ENCODE assay signal across 17 cellular contexts in genomic region chr12:94535614-94535932, GRCh38.
A peak's percentile ranks its signal among the peaks of the same experiment; 100 is the strongest.
DNase-seq lines count a peak whose midpoint lies in the region; ATAC-seq, FAIRE-seq and TF ChIP-seq lines count a peak whose summit lies in the region.
"Had no signal": no experiment of that assay in that cellular context is flagged by ENCODE, and none has a peak within 500 bp of the region (broad histone marks: within the 10 kb centered on the region; RNA-seq: fewer than 3 reads in every experiment).

No MANE protein-coding gene starts in this region.

- no peak overlapping the region for H3K14ac ChIP-seq in H1 (ENCODE audit: insufficient read length)

- H3K27ac ChIP-seq in H1 (ENCODE audit: low read depth, low read length) = no peak overlapping the region
- H3K27ac ChIP-seq: cardiac muscle cell, gastrocnemius medialis, thoracic aorta had no signal

- H3K23ac ChIP-seq in H1 (ENCODE audit: insufficient read length) = no peak overlapping the region

- intact Hi-C loops in cardiac septum (cut with DNase I) (no loop called here), Right ventricle myocardium superior (cut with DNase I) (loop anchor here (10.0 kb wide), 1 partner anchor 211 kb away; no protein-coding TSS in a partner anchor), left cardiac atrium (cut with DNase I) (no loop called here)

- WGBS in H1 (ENCODE audit: extremely low coverage in 1 of 2, insufficient coverage in 1 of 2, insufficient read length in 1 of 2, insufficient replicate concordance in 2 of 2, low coverage in 1 of 2, low lambda C conversion rate in 2 of 2, missing lambda C conversion rate in 1 of 2), 2 experiments = 85% methylated on average over 7 of the region's 7 CpGs; no CpG with 5 or more reads in 1 of the 2 experiments

- H3K56ac ChIP-seq in H1 (replicated peaks; ENCODE audit: insufficient read length, low read depth, low read length) = no peak overlapping the region

- no peak for TF ChIP-seq RAD21 in H1 (IDR thresholded peaks at IDR 0.05 in 1 of 2, conservative IDR thresholded peaks at IDR 0.05 in 1 of 2; ENCODE audit: low read depth in 2 of 2, low read length in 2 of 2)

- no peak overlapping the region for H3K4me3 ChIP-seq in H1 (ENCODE audit: extremely low read depth in 1 of 4, insufficient read depth in 2 of 4, low read depth in 3 of 4, low read length in 4 of 4)
- H3K4me3 ChIP-seq: cardiac muscle cell, gastrocnemius medialis, thoracic aorta had no signal

- no peak overlapping the region for H4K8ac ChIP-seq in H1 (ENCODE audit: extremely low read depth, insufficient read depth, low read length)

- no peaks in the 10 kb centered on the region for H3K79me1 ChIP-seq in H1 (ENCODE audit: low read depth, low read length)

- POLR2A ChIA-PET in H1 (lab: Charles Lee; ENCODE audit: partially characterized antibody) = interaction anchor here (0.9 kb wide), 1 partner anchor 396 kb away, joined by 3 read pairs; no protein-coding TSS in a partner anchor

- no peaks in the 10 kb centered on the region for H3K27me3 ChIP-seq in H1 (replicated peaks in 1 of 4; ENCODE audit: control insufficient read depth in 3 of 4, extremely low read depth in 1 of 4, insufficient read depth in 3 of 4, low read length in 3 of 4)
- H3K27me3 ChIP-seq: cardiac muscle cell, gastrocnemius medialis had no signal

- H2AK5ac ChIP-seq in H1 (ENCODE audit: low read depth, low read length) = no peak overlapping the region

- H3K79me2 ChIP-seq in H1 (ENCODE audit: control insufficient read depth in 1 of 2, insufficient read depth in 2 of 2, low read length in 2 of 2) = no peaks in the 10 kb centered on the region

- H2AFZ ChIP-seq in H1 (ENCODE audit: low read length) = no peak overlapping the region

- FAIRE-seq in H1 (lab: Jason Lieb, UNC) (no peak), H54 (lab: Jason Lieb, UNC) (no peak)
- FAIRE-seq: D721Med had no signal

- H4K20me1 ChIP-seq in H1 (replicated peaks in 1 of 2; ENCODE audit: control insufficient read depth in 1 of 2, insufficient read depth in 2 of 2, low read length in 2 of 2) = no peaks in the 10 kb centered on the region

- no peak overlapping the region for H4K91ac ChIP-seq in H1 (replicated peaks; ENCODE audit: insufficient read length, low read length)

- H2BK5ac ChIP-seq in H1 (ENCODE audit: low read depth, low read length) = no peak overlapping the region

- TF ChIP-seq POLR2A in H1 (IDR thresholded peaks at IDR 0.05; ENCODE audit: control extremely low read depth in 1 of 2, low read depth in 2 of 2, low read length in 2 of 2) (no peak), H54 (IDR thresholded peaks at IDR 0.05; ENCODE audit: low read depth, low read length) (no peak)

- no peak overlapping the region for H3K4me2 ChIP-seq in H1 (ENCODE audit: insufficient read depth in 1 of 2, low read depth in 2 of 2, low read length in 2 of 2)

- peak overlapping the region; percentile 9 for H3K4ac ChIP-seq in H1 (replicated peaks; ENCODE audit: insufficient read length, low read depth, low read length)

- CTCF ChIA-PET in H1 (lab: Charles Lee; ENCODE audit: partially characterized antibody) = interaction anchor here (0.8 to 2.6 kb wide), 5 partner anchors 9 to 400 kb away, joined by 3 to 9 read pairs (median 4); no protein-coding TSS in a partner anchor

- no peak overlapping the region for H3K18ac ChIP-seq in H1 (ENCODE audit: extremely low read depth, low read length)

- H3K36me3 ChIP-seq in H1 (ENCODE audit: control insufficient read depth in 2 of 4, insufficient read depth in 4 of 4, low read length in 3 of 4) = no peaks in the 10 kb centered on the region
- H3K36me3 ChIP-seq: cardiac muscle cell, gastrocnemius medialis, thoracic aorta had no signal

- ATAC-seq in Right ventricle myocardium superior (ENCODE audit: poor library complexity) (no peak), left cardiac atrium (no peak)
- ATAC-seq: activated CD8-positive, alpha-beta memory T cell treated with anti-CD3 and anti-CD28 coated beads, Interleukin-2, amount 10 ng/mL, durations not matched to agents 7 days and 5 days; gastrocnemius medialis had no signal

- no peak overlapping the region for H2BK12ac ChIP-seq in H1 (ENCODE audit: low read depth, low read length)

- TF ChIP-seq CTCF in H1 (IDR thresholded peaks at IDR 0.05; ENCODE audit: control extremely low read depth in 1 of 3, insufficient read depth in 1 of 3, low read depth in 1 of 3, low read length in 3 of 3) = no peak

- no peak overlapping the region for H3K9ac ChIP-seq in H1 (replicated peaks in 1 of 4; ENCODE audit: extremely low read depth in 1 of 4, low read depth in 3 of 4, low read length in 3 of 4)

- TF ChIP-seq EP300 in H1 (IDR thresholded peaks at IDR 0.05; ENCODE audit: borderline replicate concordance in 1 of 2, low read depth in 2 of 2, low read length in 2 of 2) = no peak

- no peaks in the 10 kb centered on the region for H3K9me3 ChIP-seq in H1 (ENCODE audit: insufficient read depth in 2 of 2, low read depth in 1 of 2, low read length in 1 of 2)
- H3K9me3 ChIP-seq: gastrocnemius medialis, thoracic aorta had no signal

- no peak overlapping the region for H2BK20ac ChIP-seq in H1 (ENCODE audit: low read length)

- 0 out of 2 replicates have a peak overlapping the region, but pooled peaks have one; percentile 61 for H2BK15ac ChIP-seq in H1 (ENCODE audit: low read length)

- peaks cover 0 to 2% (median 0%) of the 10 kb centered on the region in 4 experiments; a peak in 2 of 7 replicates for H3K4me1 ChIP-seq in H1 (replicated peaks in 1 of 4; ENCODE audit: control insufficient read depth in 3 of 4, insufficient read depth in 4 of 4, low read length in 3 of 4)
- H3K4me1 ChIP-seq: gastrocnemius medialis had no signal

- peak; percentile 38 for DNase-seq in cardiac septum (ENCODE audit: low spot score)
- DNase-seq in Right ventricle myocardium superior = no peak
- DNase-seq in NCI-H2196 treated with DMSO at 0.1 percent for 48 hours (lab: John Stamatoyannopoulos, UW; ENCODE audit: unreplicated experiment) = peak; percentile 18
- DNase-seq in H1 (ENCODE audit: low read depth in 1 of 2, low spot score in 2 of 2) = no peak
- no peak for DNase-seq in middle frontal gyrus (ENCODE audit: extremely low spot score, low spot score)
- no peak for DNase-seq in NK-92 (lab: John Stamatoyannopoulos, UW; ENCODE audit: unreplicated experiment)
- DNase-seq in H54 (ENCODE audit: insufficient read length, low spot score) = no peak
- no peak for DNase-seq in left cardiac atrium
- DNase-seq: ACHN; activated CD8-positive, alpha-beta memory T cell treated with anti-CD3 and anti-CD28 coated beads, Interleukin-2, amount 10 ng/mL, durations not matched to agents 7 days and 5 days; activated naive CD4-positive, alpha-beta T cell treated with anti-CD3 and anti-CD28 coated beads, Interleukin-2, amount 10 ng/mL, durations not matched to agents 7 days and 5 days; gastrocnemius medialis; immature natural killer cell; IMR-90 had no signal

- no peak overlapping the region for H4K5ac ChIP-seq in H1 (ENCODE audit: insufficient read length, low read depth, low read length)

- no peak overlapping the region for H2BK120ac ChIP-seq in H1 (replicated peaks; ENCODE audit: low read depth, low read length)

- no peaks in the 10 kb centered on the region for H3K23me2 ChIP-seq in H1 (ENCODE audit: low read depth, low read length)

TF ChIP-seq in H1, 55 proteins besides CTCF, POLR2A, EP300 and RAD21:
- no peak for TF ChIP-seq USF2 (IDR thresholded peaks at IDR 0.05; ENCODE audit: low read length)
- no peak for TF ChIP-seq RXRA (IDR thresholded peaks at IDR 0.05; ENCODE audit: insufficient read depth, low read depth, low read length)
- no peak for TF ChIP-seq CHD1 (IDR thresholded peaks at IDR 0.05; ENCODE audit: low read depth, low read length)

Comparison
In these comparisons a context has a peak if more than half of its experiments do, and no peak if none do; other contexts are left out.
1. DNase-seq: peak in cardiac septum (single experiment) and NCI-H2196 treated with DMSO at 0.1 percent for 48 hours (single experiment); none in Right ventricle myocardium superior (single experiment), H1 (0 of 2), middle frontal gyrus (single experiment), NK-92 (single experiment), H54 (single experiment) and left cardiac atrium (single experiment).